Comparison of ENCODE assay signal across 16 cellular contexts in genomic region chr4:144905286-144905685, GRCh38.
DNase-seq lines count a peak whose midpoint lies in the region; ATAC-seq and TF ChIP-seq lines count a peak whose summit lies in the region.
"Had no signal": no experiment of that assay in that cellular context is flagged by ENCODE, and none has a peak within 500 bp of the region (broad histone marks: within the 10 kb centered on the region; RNA-seq: fewer than 3 reads in every experiment).

No MANE protein-coding gene starts in this region.

- TF ChIP-seq CTCF in cardiac muscle cell (IDR thresholded peaks at IDR 0.05; ENCODE audit: low read depth, low read length) (no peak), chondrocyte (IDR thresholded peaks at IDR 0.05) (no peak), GM13977 (IDR thresholded peaks at IDR 0.05; ENCODE audit: extremely low read depth, insufficient read depth, missing control alignments) (no peak)

- in situ Hi-C loops in GM13977 (cut with MboI; ENCODE audit: low pct_unique_long_range_greater_than_20kb, low sequenced_read_pairs, unreplicated experiment), result no loop called here

- H3K36me3 ChIP-seq in cardiac muscle cell, result no peaks in the 10 kb centered on the region

- H3K27ac Mint-ChIP-seq in chondrocyte (ENCODE audit: unreplicated experiment), result peak overlapping the region; percentile 70
- H3K27ac Mint-ChIP-seq: CD4-positive, alpha-beta memory T cell; H9 had no signal

- H3K9me3 ChIP-seq in cardiac muscle cell (ENCODE audit: low read depth), result no peaks in the 10 kb centered on the region

- ATAC-seq in Right ventricle myocardium superior (ENCODE audit: poor library complexity), result no peak
- ATAC-seq in activated T-cell treated with anti-CD3 and anti-CD28 coated beads, Interleukin-2, amount 50 U/mL, for 4 hours, result no peak
- ATAC-seq: K562 had no signal

- H3K27ac ChIP-seq in cardiac muscle cell, result no peak overlapping the region
- H3K27ac ChIP-seq: 22Rv1, C4-2B had no signal

- DNase-seq in cardiac muscle cell (ENCODE audit: low read depth in 1 of 2, low spot score in 1 of 2), result peak; percentile 9 to 55
- DNase-seq in Right ventricle myocardium superior, result no peak
- DNase-seq in chondrocyte (ENCODE audit: low spot score), result no peak
- peak; percentile 65 for DNase-seq in islet precursor cell
- no peak for DNase-seq in A172 (ENCODE audit: low spot score)
- DNase-seq in SK-N-DZ (ENCODE audit: low spot score), result no peak
- no peak for DNase-seq in activated T-cell treated with anti-CD3 and anti-CD28 coated beads, Interleukin-2, amount 50 U/mL, for 4 hours
- no peak for DNase-seq in GM13977 (ENCODE audit: low spot score)
- DNase-seq: ACHN; CD4-positive, alpha-beta memory T cell; DMS53; GOT3; H9 had no signal

- H3K4me1 ChIP-seq in cardiac muscle cell (ENCODE audit: low read depth), result peaks cover 8% of the 10 kb centered on the region

- no peaks in the 10 kb centered on the region for H3K27me3 Mint-ChIP-seq in chondrocyte (ENCODE audit: low read depth)
- no peaks in the 10 kb centered on the region for H3K27me3 Mint-ChIP-seq in activated T-cell treated with anti-CD3 and anti-CD28 coated beads, Interleukin-2, amount 50 U/mL, for 4 hours (ENCODE audit: low read depth)
- H3K27me3 Mint-ChIP-seq: CD4-positive, alpha-beta memory T cell had no signal

- H3K36me3 Mint-ChIP-seq in chondrocyte (ENCODE audit: low read depth), result no peaks in the 10 kb centered on the region
- no peaks in the 10 kb centered on the region for H3K36me3 Mint-ChIP-seq in activated T-cell treated with anti-CD3 and anti-CD28 coated beads, Interleukin-2, amount 50 U/mL, for 4 hours (ENCODE audit: insufficient read depth)
- H3K36me3 Mint-ChIP-seq: CD4-positive, alpha-beta memory T cell had no signal

- H3K4me3 Mint-ChIP-seq in chondrocyte (ENCODE audit: unreplicated experiment), result no peak overlapping the region
- H3K4me3 Mint-ChIP-seq in activated T-cell treated with anti-CD3 and anti-CD28 coated beads, Interleukin-2, amount 50 U/mL, for 4 hours, result no peak overlapping the region
- H3K4me3 Mint-ChIP-seq: CD4-positive, alpha-beta memory T cell; H9 had no signal

- H3K9me3 Mint-ChIP-seq in chondrocyte (ENCODE audit: low read depth), result peaks cover 3% of the 10 kb centered on the region
- no peaks in the 10 kb centered on the region for H3K9me3 Mint-ChIP-seq in activated T-cell treated with anti-CD3 and anti-CD28 coated beads, Interleukin-2, amount 50 U/mL, for 4 hours
- H3K9me3 Mint-ChIP-seq: H9 had no signal

- no peaks in the 10 kb centered on the region for H3K27me3 ChIP-seq in cardiac muscle cell

- H3K4me1 Mint-ChIP-seq in chondrocyte (ENCODE audit: low read depth), result peaks cover 54% of the 10 kb centered on the region
- H3K4me1 Mint-ChIP-seq in activated T-cell treated with anti-CD3 and anti-CD28 coated beads, Interleukin-2, amount 50 U/mL, for 4 hours (ENCODE audit: low read depth), result no peaks in the 10 kb centered on the region
- H3K4me1 Mint-ChIP-seq: CD4-positive, alpha-beta memory T cell; H9 had no signal

- intact Hi-C loops in Right ventricle myocardium superior (cut with DNase I), result no loop called here

- no peak overlapping the region for H3K4me3 ChIP-seq in cardiac muscle cell
- H3K4me3 ChIP-seq: K562 had no signal

Comparison
In these comparisons a context has a peak if more than half of its experiments do, and no peak if none do; other contexts are left out.
1. DNase-seq: peak in cardiac muscle cell (2 of 2) and islet precursor cell (single experiment); none in Right ventricle myocardium superior (single experiment), chondrocyte (single experiment), A172 (single experiment), SK-N-DZ (single experiment), activated T-cell treated with anti-CD3 and anti-CD28 coated beads, Interleukin-2, amount 50 U/mL, for 4 hours (single experiment) and GM13977 (single experiment).